8 cellular contexts compared by ENCODE assay signal in the genomic region with DNA sequence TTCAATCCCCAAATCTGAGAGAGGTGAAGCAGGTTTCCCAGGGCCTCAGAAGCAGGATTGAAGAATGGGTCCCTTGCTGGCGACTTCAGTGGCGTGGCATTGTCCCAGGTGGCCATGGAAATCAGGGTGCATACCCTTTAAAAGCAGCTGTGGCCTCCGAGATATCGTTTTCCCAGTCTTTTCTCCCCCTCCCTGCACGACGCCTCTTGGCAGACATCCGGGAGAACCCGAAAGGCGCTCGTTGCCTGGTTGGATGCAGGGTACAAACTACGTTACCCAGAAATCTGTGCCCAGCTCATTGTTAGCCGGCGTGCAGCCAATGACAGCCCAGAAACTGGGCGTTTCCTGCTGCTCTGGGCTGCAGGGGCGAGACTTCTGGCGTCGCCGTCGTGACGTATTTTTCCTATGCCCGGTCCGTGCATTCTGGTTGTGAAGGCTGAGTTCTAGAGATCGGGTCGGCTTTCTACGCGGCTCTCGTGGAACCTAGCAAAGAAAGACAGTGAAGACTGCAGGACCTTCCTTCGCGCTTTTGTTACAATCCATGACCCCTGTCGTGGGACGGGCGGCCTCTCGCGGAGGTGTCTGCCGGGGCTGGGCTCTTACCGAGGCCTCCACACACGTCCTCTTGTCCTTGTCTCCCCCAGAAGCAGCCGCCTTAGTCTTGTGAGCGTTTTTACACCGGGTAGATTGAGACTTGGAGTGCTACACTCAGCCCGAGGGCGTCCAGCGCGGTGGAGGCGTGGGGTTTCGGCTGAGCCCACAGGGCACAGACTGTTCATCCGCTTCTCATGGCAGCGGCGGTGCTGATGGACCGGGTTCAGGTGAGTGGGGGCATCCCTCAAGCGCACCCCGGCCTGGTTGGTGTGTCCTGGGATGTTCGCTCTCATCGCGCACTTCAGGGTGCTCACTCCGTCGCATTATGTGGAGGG. TPM values are rescaled to one million over a fixed set of nuclear protein-coding genes. Genes with fewer than 3 reads are reported as not detected.
A peak's percentile ranks its signal among the peaks of the same experiment; 100 is the strongest.
DNase-seq lines count a peak whose midpoint lies in the region; ATAC-seq, FAIRE-seq and TF ChIP-seq lines count a peak whose summit lies in the region.

A gene (plus strand): TSS at position 395 of the 929 bp plus-strand sequence. CDS start 394 bp downstream, at position 789.

- peak within 1 kb of the TSS; percentile 99 for H2AFZ ChIP-seq in keratinocyte (ENCODE audit: control insufficient read depth, low read length)

- H3K27ac ChIP-seq in keratinocyte (ENCODE audit: control insufficient read depth, insufficient read depth, low read length): peak within 1 kb of the TSS; percentile 74

- dilution Hi-C loops in keratinocyte (cut with MboI; ENCODE audit: extremely low pct_ligation_motif_present, low sequenced_read_pairs): no loop called here

- H4K20me1 ChIP-seq in keratinocyte (ENCODE audit: control insufficient read depth, extremely low read depth, insufficient read depth, low read length): no peaks in the 10 kb centered on the region

- FAIRE-seq in keratinocyte (lab: Jason Lieb, UNC): peak; percentile 92

- no peaks in the 10 kb centered on the region for H3K27me3 ChIP-seq in keratinocyte (ENCODE audit: control insufficient read depth, extremely low read depth, insufficient read depth, low read length)

- peak; percentile 77 for DNase-seq in AG04449 (ENCODE audit: low read depth, low spot score)
- DNase-seq in NCI-H2196 (lab: John Stamatoyannopoulos, UW; ENCODE audit: unreplicated experiment): peak; percentile 96
- DNase-seq in activated CD4-positive, CD25-positive, alpha-beta regulatory T cell treated with anti-CD3 and anti-CD28 coated beads, Interleukin-2, amount 50 U/mL, for 16 hours (ENCODE audit: low read depth, low spot score): peak; percentile 63
- DNase-seq in cerebellar cortex (ENCODE audit: low spot score): peak; percentile 99
- peak; percentile 59 for DNase-seq in keratinocyte (ENCODE audit: low read depth, low spot score)
- DNase-seq in stimulated activated CD4-positive, alpha-beta T cell treated with anti-CD3 and anti-CD28 coated beads, Interleukin-12 subunit alpha, Interleukin-12 subunit beta, amount 100 ng/mL, for 48 hours (ENCODE audit: low read depth in 2 of 3, low spot score in 1 of 3): peak; percentile 68 to 78 (median 77)

- H3K4me1 ChIP-seq in keratinocyte (ENCODE audit: control insufficient read depth, extremely low read depth, insufficient read depth, low read length): peaks cover 13% of the 10 kb centered on the region

- POLR2A ChIA-PET in AG04449 (lab: Yijun Ruan, JAX): interaction anchor here (0.6 kb wide), 1 partner anchor 11 kb away, joined by 5 read pairs; no protein-coding TSS in a partner anchor

- no peaks in the 10 kb centered on the region for H3K9me3 ChIP-seq in keratinocyte (ENCODE audit: control insufficient read depth, low read depth, low read length)

- no peaks in the 10 kb centered on the region for H3K9me1 ChIP-seq in keratinocyte (ENCODE audit: control insufficient read depth, extremely low read depth, insufficient read depth, low read length)

- TF ChIP-seq CTCF in AG04449 (IDR thresholded peaks at IDR 0.05; ENCODE audit: insufficient read depth, low read length, missing control alignments): no peak
- TF ChIP-seq CTCF in keratinocyte (optimal IDR thresholded peaks at IDR 0.05 in 1 of 3, IDR thresholded peaks at IDR 0.05 in 1 of 3, conservative IDR thresholded peaks at IDR 0.05 in 1 of 3; ENCODE audit: extremely low read depth in 1 of 3, insufficient read depth in 2 of 3, low read length in 3 of 3): no peak

- peak within 1 kb of the TSS; percentile 96 for H3K4me2 ChIP-seq in keratinocyte (ENCODE audit: control insufficient read depth, extremely low read depth, insufficient read depth, low read depth, low read length)

- CTCF ChIA-PET in AG04449 (lab: Yijun Ruan, JAX): interaction anchor here (0.9 to 1.2 kb wide), 3 partner anchors 10 to 33 kb away, joined by 3 to 4 read pairs (median 3); no protein-coding TSS in a partner anchor

- H3K4me3 ChIP-seq in AG04449 (ENCODE audit: low read depth, low read length) (peak within 1 kb of the TSS; percentile 99), keratinocyte (ENCODE audit: control insufficient read depth in 2 of 3, extremely low read depth in 1 of 3, insufficient read depth in 2 of 3, low read depth in 1 of 3, low read length in 3 of 3) (peak within 1 kb of the TSS; percentile 63 to 86 (median 72))

- H3K9ac ChIP-seq in keratinocyte (ENCODE audit: control insufficient read depth, extremely low read depth, insufficient read depth, low read length): peak within 1 kb of the TSS; percentile 85

- H3K36me3 ChIP-seq in keratinocyte (ENCODE audit: control insufficient read depth in 2 of 2, extremely low read depth in 1 of 2, insufficient read depth in 2 of 2, low read length in 2 of 2): peaks cover under 1 to 14% of the 10 kb centered on the region in 2 experiments

- peak; percentile 98 for ATAC-seq in GM18868 (IDR thresholded peaks at IDR 0.05; ENCODE audit: unreplicated experiment)
- ATAC-seq in HG03103 (IDR thresholded peaks at IDR 0.05; ENCODE audit: low read depth, unreplicated experiment): peak; percentile 85

- H3K79me2 ChIP-seq in keratinocyte (ENCODE audit: control insufficient read depth, insufficient read depth, low read length): peaks cover 36% of the 10 kb centered on the region

RNA-seq across cellular contexts. Expression of the gene that starts here (rescaled TPM):
- polyA plus RNA-seq in keratinocyte: 7.4 to 8.1 TPM (median 7.7 TPM) in 3 replicates
- 1.2 TPM for polyA plus RNA-seq in keratinocyte (2011; ENCODE audit: low read depth)
- polyA plus RNA-seq in keratinocyte (2011; cell fraction: cytosol; rRNA removed): 2.9 and 5.4 TPM in 2 replicates
- 11.6 and 12.8 TPM in 2 replicates for polyA plus RNA-seq in keratinocyte (2011; cell fraction: nucleus; rRNA removed)
- 5.7 and 6.3 TPM in 2 replicates for polyA plus RNA-seq in keratinocyte (2012; ENCODE audit: low replicate concordance)
- polyA minus RNA-seq in keratinocyte: 6.7 to 15.4 TPM (median 15.0 TPM) in 3 replicates
- polyA minus RNA-seq in keratinocyte (2011; cell fraction: cytosol; rRNA and poly(A)+ RNA removed): 7.3 TPM
- polyA minus RNA-seq in keratinocyte (2011; cell fraction: nucleus; rRNA and poly(A)+ RNA removed): 12.0 and 17.7 TPM in 2 replicates

Comparison
In these comparisons a context has a peak if more than half of its experiments do, and no peak if none do; other contexts are left out.
1. Peak in every context shown above with its lines: DNase-seq, ATAC-seq, H3K4me3 ChIP-seq and H3K27ac ChIP-seq.